1 cellular context compared by ENCODE assay signal in the genomic region with DNA sequence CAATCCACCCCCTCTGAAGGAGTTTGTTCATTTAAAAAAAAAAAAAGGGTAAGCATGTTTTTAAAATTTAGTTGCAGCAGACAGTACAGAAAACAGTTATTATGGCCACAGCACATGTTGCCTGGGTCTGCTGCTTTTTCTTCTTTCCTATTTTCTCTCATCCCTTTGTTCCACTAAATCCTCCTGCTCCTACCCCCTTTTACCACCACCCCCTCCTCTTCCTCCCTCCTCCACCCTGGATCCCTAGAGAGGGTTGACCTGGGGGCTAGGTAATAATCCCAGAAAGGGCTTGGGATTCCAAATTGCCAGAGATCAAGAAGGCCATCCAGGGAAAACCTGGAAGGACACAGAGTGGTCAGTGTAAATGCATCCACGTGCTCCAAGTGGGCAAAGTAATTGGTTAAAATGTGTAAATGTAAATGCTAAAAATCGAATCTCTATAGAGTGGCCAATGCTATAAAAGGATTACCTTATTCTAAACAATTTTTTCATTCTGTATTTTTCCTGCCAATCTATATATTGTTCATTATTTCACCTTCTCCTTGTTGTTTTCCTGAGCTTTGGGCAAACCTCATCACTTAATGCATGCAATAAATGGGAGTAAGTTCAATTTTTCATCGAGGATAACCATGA.
A peak's percentile ranks its signal among the peaks of the same experiment; 100 is the strongest.
TF ChIP-seq lines count a peak whose summit lies in the region.

No MANE protein-coding gene starts in this region.

TF ChIP-seq in K562, 482 proteins besides CTCF, POLR2A, EP300 and RAD21 (continued from another document and continues in another):
- TF ChIP-seq, protein P1, sequence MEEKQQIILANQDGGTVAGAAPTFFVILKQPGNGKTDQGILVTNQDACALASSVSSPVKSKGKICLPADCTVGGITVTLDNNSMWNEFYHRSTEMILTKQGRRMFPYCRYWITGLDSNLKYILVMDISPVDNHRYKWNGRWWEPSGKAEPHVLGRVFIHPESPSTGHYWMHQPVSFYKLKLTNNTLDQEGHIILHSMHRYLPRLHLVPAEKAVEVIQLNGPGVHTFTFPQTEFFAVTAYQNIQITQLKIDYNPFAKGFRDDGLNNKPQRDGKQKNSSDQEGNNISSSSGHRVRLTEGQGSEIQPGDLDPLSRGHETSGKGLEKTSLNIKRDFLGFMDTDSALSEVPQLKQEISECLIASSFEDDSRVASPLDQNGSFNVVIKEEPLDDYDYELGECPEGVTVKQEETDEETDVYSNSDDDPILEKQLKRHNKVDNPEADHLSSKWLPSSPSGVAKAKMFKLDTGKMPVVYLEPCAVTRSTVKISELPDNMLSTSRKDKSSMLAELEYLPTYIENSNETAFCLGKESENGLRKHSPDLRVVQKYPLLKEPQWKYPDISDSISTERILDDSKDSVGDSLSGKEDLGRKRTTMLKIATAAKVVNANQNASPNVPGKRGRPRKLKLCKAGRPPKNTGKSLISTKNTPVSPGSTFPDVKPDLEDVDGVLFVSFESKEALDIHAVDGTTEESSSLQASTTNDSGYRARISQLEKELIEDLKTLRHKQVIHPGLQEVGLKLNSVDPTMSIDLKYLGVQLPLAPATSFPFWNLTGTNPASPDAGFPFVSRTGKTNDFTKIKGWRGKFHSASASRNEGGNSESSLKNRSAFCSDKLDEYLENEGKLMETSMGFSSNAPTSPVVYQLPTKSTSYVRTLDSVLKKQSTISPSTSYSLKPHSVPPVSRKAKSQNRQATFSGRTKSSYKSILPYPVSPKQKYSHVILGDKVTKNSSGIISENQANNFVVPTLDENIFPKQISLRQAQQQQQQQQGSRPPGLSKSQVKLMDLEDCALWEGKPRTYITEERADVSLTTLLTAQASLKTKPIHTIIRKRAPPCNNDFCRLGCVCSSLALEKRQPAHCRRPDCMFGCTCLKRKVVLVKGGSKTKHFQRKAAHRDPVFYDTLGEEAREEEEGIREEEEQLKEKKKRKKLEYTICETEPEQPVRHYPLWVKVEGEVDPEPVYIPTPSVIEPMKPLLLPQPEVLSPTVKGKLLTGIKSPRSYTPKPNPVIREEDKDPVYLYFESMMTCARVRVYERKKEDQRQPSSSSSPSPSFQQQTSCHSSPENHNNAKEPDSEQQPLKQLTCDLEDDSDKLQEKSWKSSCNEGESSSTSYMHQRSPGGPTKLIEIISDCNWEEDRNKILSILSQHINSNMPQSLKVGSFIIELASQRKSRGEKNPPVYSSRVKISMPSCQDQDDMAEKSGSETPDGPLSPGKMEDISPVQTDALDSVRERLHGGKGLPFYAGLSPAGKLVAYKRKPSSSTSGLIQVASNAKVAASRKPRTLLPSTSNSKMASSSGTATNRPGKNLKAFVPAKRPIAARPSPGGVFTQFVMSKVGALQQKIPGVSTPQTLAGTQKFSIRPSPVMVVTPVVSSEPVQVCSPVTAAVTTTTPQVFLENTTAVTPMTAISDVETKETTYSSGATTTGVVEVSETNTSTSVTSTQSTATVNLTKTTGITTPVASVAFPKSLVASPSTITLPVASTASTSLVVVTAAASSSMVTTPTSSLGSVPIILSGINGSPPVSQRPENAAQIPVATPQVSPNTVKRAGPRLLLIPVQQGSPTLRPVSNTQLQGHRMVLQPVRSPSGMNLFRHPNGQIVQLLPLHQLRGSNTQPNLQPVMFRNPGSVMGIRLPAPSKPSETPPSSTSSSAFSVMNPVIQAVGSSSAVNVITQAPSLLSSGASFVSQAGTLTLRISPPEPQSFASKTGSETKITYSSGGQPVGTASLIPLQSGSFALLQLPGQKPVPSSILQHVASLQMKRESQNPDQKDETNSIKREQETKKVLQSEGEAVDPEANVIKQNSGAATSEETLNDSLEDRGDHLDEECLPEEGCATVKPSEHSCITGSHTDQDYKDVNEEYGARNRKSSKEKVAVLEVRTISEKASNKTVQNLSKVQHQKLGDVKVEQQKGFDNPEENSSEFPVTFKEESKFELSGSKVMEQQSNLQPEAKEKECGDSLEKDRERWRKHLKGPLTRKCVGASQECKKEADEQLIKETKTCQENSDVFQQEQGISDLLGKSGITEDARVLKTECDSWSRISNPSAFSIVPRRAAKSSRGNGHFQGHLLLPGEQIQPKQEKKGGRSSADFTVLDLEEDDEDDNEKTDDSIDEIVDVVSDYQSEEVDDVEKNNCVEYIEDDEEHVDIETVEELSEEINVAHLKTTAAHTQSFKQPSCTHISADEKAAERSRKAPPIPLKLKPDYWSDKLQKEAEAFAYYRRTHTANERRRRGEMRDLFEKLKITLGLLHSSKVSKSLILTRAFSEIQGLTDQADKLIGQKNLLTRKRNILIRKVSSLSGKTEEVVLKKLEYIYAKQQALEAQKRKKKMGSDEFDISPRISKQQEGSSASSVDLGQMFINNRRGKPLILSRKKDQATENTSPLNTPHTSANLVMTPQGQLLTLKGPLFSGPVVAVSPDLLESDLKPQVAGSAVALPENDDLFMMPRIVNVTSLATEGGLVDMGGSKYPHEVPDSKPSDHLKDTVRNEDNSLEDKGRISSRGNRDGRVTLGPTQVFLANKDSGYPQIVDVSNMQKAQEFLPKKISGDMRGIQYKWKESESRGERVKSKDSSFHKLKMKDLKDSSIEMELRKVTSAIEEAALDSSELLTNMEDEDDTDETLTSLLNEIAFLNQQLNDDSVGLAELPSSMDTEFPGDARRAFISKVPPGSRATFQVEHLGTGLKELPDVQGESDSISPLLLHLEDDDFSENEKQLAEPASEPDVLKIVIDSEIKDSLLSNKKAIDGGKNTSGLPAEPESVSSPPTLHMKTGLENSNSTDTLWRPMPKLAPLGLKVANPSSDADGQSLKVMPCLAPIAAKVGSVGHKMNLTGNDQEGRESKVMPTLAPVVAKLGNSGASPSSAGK (IDR thresholded peaks at IDR 0.05): peak; percentile 14; the same call in 1 of the 2 replicates
- TF ChIP-seq NFRKB (IDR thresholded peaks at IDR 0.05; ENCODE audit: low read depth): peak; percentile 58
- TF ChIP-seq, protein P2, sequence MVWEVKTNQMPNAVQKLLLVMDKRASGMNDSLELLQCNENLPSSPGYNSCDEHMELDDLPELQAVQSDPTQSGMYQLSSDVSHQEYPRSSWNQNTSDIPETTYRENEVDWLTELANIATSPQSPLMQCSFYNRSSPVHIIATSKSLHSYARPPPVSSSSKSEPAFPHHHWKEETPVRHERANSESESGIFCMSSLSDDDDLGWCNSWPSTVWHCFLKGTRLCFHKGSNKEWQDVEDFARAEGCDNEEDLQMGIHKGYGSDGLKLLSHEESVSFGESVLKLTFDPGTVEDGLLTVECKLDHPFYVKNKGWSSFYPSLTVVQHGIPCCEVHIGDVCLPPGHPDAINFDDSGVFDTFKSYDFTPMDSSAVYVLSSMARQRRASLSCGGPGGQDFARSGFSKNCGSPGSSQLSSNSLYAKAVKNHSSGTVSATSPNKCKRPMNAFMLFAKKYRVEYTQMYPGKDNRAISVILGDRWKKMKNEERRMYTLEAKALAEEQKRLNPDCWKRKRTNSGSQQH (CRISPR knock-in tag; IDR thresholded peaks at IDR 0.05): peak; percentile 78; the same call in 1 of the 2 replicates
- TF ChIP-seq TGIF2 (CRISPR knock-in tag; IDR thresholded peaks at IDR 0.05): 0 out of 2 replicates have a peak, but pooled peaks have one; percentile 80
- no peak for TF ChIP-seq ZFP1 (CRISPR knock-in tag; IDR thresholded peaks at IDR 0.05)
- TF ChIP-seq, protein P3, sequence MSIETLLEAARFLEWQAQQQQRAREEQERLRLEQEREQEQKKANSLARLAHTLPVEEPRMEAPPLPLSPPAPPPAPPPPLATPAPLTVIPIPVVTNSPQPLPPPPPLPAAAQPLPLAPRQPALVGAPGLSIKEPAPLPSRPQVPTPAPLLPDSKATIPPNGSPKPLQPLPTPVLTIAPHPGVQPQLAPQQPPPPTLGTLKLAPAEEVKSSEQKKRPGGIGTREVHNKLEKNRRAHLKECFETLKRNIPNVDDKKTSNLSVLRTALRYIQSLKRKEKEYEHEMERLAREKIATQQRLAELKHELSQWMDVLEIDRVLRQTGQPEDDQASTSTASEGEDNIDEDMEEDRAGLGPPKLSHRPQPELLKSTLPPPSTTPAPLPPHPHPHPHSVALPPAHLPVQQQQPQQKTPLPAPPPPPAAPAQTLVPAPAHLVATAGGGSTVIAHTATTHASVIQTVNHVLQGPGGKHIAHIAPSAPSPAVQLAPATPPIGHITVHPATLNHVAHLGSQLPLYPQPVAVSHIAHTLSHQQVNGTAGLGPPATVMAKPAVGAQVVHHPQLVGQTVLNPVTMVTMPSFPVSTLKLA (conservative IDR thresholded peaks at IDR 0.05): peak in 1 of 2 experiments; percentile 39; a peak in 1 of 4 replicates
- 0 out of 2 replicates have a peak, but pooled peaks have one; percentile 4 for TF ChIP-seq POLR2AphosphoS5 (IDR thresholded peaks at IDR 0.05; ENCODE audit: control insufficient read depth, insufficient read depth, low read depth, low read length)
- TF ChIP-seq RBM39 (optimal IDR thresholded peaks at IDR 0.05; ENCODE audit: low read depth, low read length): no peak
- peak; percentile 39 for TF ChIP-seq U2AF1 (optimal IDR thresholded peaks at IDR 0.05; ENCODE audit: low read depth, low read length)
- peak; percentile 20 for TF ChIP-seq ETS2 (tag; IDR thresholded peaks at IDR 0.05; ENCODE audit: borderline replicate concordance, poor library complexity, severe bottlenecking)
- TF ChIP-seq, protein P4, sequence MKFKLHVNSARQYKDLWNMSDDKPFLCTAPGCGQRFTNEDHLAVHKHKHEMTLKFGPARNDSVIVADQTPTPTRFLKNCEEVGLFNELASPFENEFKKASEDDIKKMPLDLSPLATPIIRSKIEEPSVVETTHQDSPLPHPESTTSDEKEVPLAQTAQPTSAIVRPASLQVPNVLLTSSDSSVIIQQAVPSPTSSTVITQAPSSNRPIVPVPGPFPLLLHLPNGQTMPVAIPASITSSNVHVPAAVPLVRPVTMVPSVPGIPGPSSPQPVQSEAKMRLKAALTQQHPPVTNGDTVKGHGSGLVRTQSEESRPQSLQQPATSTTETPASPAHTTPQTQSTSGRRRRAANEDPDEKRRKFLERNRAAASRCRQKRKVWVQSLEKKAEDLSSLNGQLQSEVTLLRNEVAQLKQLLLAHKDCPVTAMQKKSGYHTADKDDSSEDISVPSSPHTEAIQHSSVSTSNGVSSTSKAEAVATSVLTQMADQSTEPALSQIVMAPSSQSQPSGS (CRISPR knock-in tag; IDR thresholded peaks at IDR 0.05): no peak
- TF ChIP-seq ILF3 (IDR thresholded peaks at IDR 0.05; ENCODE audit: borderline replicate concordance): 0 out of 2 replicates have a peak, but pooled peaks have one; percentile 30
- TF ChIP-seq COPS2 (conservative IDR thresholded peaks at IDR 0.05): no peak
- TF ChIP-seq ZNF589 (CRISPR knock-in tag; IDR thresholded peaks at IDR 0.05; ENCODE audit: low read depth): no peak
- TF ChIP-seq, protein P5, sequence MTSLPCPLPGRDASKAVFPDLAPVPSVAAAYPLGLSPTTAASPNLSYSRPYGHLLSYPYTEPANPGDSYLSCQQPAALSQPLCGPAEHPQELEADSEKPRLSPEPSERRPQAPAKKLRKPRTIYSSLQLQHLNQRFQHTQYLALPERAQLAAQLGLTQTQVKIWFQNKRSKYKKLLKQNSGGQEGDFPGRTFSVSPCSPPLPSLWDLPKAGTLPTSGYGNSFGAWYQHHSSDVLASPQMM (CRISPR knock-in tag; IDR thresholded peaks at IDR 0.05): no peak
- 0 out of 2 replicates have a peak, but pooled peaks have one; percentile 12 for TF ChIP-seq ZSCAN32 (CRISPR knock-in tag; IDR thresholded peaks at IDR 0.05)
- TF ChIP-seq BMI1 (IDR thresholded peaks at IDR 0.05; ENCODE audit: low read length): no peak
- TF ChIP-seq MAZ (CRISPR knock-in tag; conservative IDR thresholded peaks at IDR 0.05 in 1 of 2, IDR thresholded peaks at IDR 0.05 in 1 of 2): peak in 1 of 2 experiments; percentile 8; a peak in 1 of 4 replicates
- TF ChIP-seq, protein P6, sequence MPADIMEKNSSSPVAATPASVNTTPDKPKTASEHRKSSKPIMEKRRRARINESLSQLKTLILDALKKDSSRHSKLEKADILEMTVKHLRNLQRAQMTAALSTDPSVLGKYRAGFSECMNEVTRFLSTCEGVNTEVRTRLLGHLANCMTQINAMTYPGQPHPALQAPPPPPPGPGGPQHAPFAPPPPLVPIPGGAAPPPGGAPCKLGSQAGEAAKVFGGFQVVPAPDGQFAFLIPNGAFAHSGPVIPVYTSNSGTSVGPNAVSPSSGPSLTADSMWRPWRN (IDR thresholded peaks at IDR 0.05; ENCODE audit: low read depth): 0 out of 2 replicates have a peak, but pooled peaks have one; percentile 1
- TF ChIP-seq, protein P7, sequence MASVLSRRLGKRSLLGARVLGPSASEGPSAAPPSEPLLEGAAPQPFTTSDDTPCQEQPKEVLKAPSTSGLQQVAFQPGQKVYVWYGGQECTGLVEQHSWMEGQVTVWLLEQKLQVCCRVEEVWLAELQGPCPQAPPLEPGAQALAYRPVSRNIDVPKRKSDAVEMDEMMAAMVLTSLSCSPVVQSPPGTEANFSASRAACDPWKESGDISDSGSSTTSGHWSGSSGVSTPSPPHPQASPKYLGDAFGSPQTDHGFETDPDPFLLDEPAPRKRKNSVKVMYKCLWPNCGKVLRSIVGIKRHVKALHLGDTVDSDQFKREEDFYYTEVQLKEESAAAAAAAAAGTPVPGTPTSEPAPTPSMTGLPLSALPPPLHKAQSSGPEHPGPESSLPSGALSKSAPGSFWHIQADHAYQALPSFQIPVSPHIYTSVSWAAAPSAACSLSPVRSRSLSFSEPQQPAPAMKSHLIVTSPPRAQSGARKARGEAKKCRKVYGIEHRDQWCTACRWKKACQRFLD (CRISPR knock-in tag; IDR thresholded peaks at IDR 0.05): no peak
- TF ChIP-seq ZNF212 (CRISPR knock-in tag; IDR thresholded peaks at IDR 0.05): no peak
- no peak for TF ChIP-seq ZNF696 (CRISPR knock-in tag; conservative IDR thresholded peaks at IDR 0.05)
- TF ChIP-seq GATAD2B (IDR thresholded peaks at IDR 0.05; ENCODE audit: borderline replicate concordance): no peak
- TF ChIP-seq WHSC1 (IDR thresholded peaks at IDR 0.05; ENCODE audit: low read length): no peak
- peak; percentile 6; the same call in 1 of the 2 replicates for TF ChIP-seq EHMT2 (IDR thresholded peaks at IDR 0.05)
- TF ChIP-seq XRCC3 (IDR thresholded peaks at IDR 0.05): no peak
- no peak for TF ChIP-seq SAFB (IDR thresholded peaks at IDR 0.05; ENCODE audit: borderline replicate concordance, low read depth, low read length)
- TF ChIP-seq, protein P8, sequence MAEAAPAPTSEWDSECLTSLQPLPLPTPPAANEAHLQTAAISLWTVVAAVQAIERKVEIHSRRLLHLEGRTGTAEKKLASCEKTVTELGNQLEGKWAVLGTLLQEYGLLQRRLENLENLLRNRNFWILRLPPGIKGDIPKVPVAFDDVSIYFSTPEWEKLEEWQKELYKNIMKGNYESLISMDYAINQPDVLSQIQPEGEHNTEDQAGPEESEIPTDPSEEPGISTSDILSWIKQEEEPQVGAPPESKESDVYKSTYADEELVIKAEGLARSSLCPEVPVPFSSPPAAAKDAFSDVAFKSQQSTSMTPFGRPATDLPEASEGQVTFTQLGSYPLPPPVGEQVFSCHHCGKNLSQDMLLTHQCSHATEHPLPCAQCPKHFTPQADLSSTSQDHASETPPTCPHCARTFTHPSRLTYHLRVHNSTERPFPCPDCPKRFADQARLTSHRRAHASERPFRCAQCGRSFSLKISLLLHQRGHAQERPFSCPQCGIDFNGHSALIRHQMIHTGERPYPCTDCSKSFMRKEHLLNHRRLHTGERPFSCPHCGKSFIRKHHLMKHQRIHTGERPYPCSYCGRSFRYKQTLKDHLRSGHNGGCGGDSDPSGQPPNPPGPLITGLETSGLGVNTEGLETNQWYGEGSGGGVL (CRISPR knock-in tag; IDR thresholded peaks at IDR 0.05): no peak
- TF ChIP-seq MTF1 (CRISPR knock-in tag; IDR thresholded peaks at IDR 0.05; ENCODE audit: borderline replicate concordance): peak; percentile 59; the same call in 1 of the 2 replicates
- 0 out of 2 replicates have a peak, but pooled peaks have one; percentile 19 for TF ChIP-seq ZNF431 (CRISPR knock-in tag; IDR thresholded peaks at IDR 0.05)
- no peak for TF ChIP-seq CAMTA2 (CRISPR knock-in tag; conservative IDR thresholded peaks at IDR 0.05)
- peak; percentile 62; the same call in 1 of the 2 replicates for TF ChIP-seq SMARCE1 (IDR thresholded peaks at IDR 0.05)
- no peak for TF ChIP-seq ZNF354B (CRISPR knock-in tag; IDR thresholded peaks at IDR 0.05)
- no peak for TF ChIP-seq ZNF146 (CRISPR knock-in tag; IDR thresholded peaks at IDR 0.05; ENCODE audit: unreplicated experiment)
- TF ChIP-seq SMAD2 (IDR thresholded peaks at IDR 0.05; ENCODE audit: low read depth, low read length): no peak
- no peak for TF ChIP-seq PRPF4 (IDR thresholded peaks at IDR 0.05; ENCODE audit: insufficient read depth, low read depth, low read length, poor library complexity, severe bottlenecking)
